1 cellular context compared by ENCODE assay signal in genomic region chr19:42396542-42397314, GRCh38.
TF ChIP-seq lines count a peak whose summit lies in the region.

No MANE protein-coding gene starts in this region.

TF ChIP-seq in GM23338, 12 proteins besides CTCF, POLR2A, EP300 and RAD21:
- TF ChIP-seq ZNF114 (CRISPR knock-in tag; IDR thresholded peaks at IDR 0.05) (no peak), NANOG (IDR thresholded peaks at IDR 0.05; ENCODE audit: borderline replicate concordance) (no peak), CREB1 (CRISPR knock-in tag; IDR thresholded peaks at IDR 0.05; ENCODE audit: low read depth) (peak; percentile 93), POLR2AphosphoS5 (IDR thresholded peaks at IDR 0.05; ENCODE audit: low read depth) (peak; percentile 96)
